8 cellular contexts compared by ENCODE assay signal in genomic region chr12:68374315-68374982, GRCh38. TPM values are rescaled to one million over a fixed set of nuclear protein-coding genes. Genes with fewer than 3 reads are reported as not detected.
DNase-seq lines count a peak whose midpoint lies in the region; ATAC-seq and TF ChIP-seq lines count a peak whose summit lies in the region.

No MANE protein-coding gene starts in this region.

- no peak overlapping the region for H3K9ac ChIP-seq in mesenchymal stem cell (ENCODE audit: low read length)

- no peak overlapping the region for H2AK5ac ChIP-seq in mesenchymal stem cell (ENCODE audit: low read length, severe bottlenecking)

- peaks cover 29 to 57% (median 43%) of the 10 kb centered on the region in 7 donors for H3K4me1 Mint-ChIP-seq in naive thymus-derived CD4-positive, alpha-beta T cell
- peaks cover 5% of the 10 kb centered on the region for H3K4me1 Mint-ChIP-seq in Caco-2 (ENCODE audit: low read depth, unreplicated experiment)

- H3K4me3 Mint-ChIP-seq in naive thymus-derived CD4-positive, alpha-beta T cell = peak overlapping the region in 3 of 10 donors; percentile 16 to 48 (median 27)
- no peak overlapping the region for H3K4me3 Mint-ChIP-seq in Caco-2 (ENCODE audit: unreplicated experiment)

- H3K14ac ChIP-seq in mesenchymal stem cell (ENCODE audit: low read length in 2 of 2) = no peak overlapping the region

- no peak overlapping the region for H2AFZ ChIP-seq in mesenchymal stem cell (ENCODE audit: low read depth, low read length)

- peak; percentile 39 for DNase-seq in activated CD4-positive, alpha-beta T cell treated with anti-CD3 and anti-CD28 coated beads, Interleukin-2, amount 50 U/mL, for 1 hour
- DNase-seq in naive thymus-derived CD4-positive, alpha-beta T cell = peak in 3 of 9 donors; percentile 17 to 39 (median 38)
- no peak for DNase-seq in Caco-2
- DNase-seq in substantia nigra (lab: John Stamatoyannopoulos, UW) = no peak
- DNase-seq in KBM-7 = no peak
- no peak for DNase-seq in mesenchymal stem cell

- H3K27me3 ChIP-seq in naive thymus-derived CD4-positive, alpha-beta T cell (ENCODE audit: control insufficient read depth in 2 of 2, insufficient read depth in 2 of 2, low read length in 2 of 2) = no peaks in the 10 kb centered on the region
- H3K27me3 ChIP-seq in Caco-2 (replicated peaks; ENCODE audit: control insufficient read depth, insufficient read depth, low read length) (no peaks in the 10 kb centered on the region), mesenchymal stem cell (ENCODE audit: control insufficient read depth in 1 of 2, insufficient read depth in 1 of 2, low read length in 2 of 2) (peaks cover 0 to 6% of the 10 kb centered on the region in 2 experiments)

- POLR2A ChIA-PET in naive thymus-derived CD4-positive, alpha-beta T cell (lab: Charles Lee) = interaction anchor here (0.7 to 1.0 kb wide), 5 partner anchors 9 to 267 kb away, joined by 3 to 5 read pairs (median 3); no protein-coding TSS in a partner anchor
- POLR2A ChIA-PET in Caco-2 (lab: Charles Lee) = no interaction called here

- H3K79me1 ChIP-seq in mesenchymal stem cell (replicated peaks; ENCODE audit: low read length, poor library complexity, severe bottlenecking) = no peaks in the 10 kb centered on the region

- CTCF ChIA-PET in naive thymus-derived CD4-positive, alpha-beta T cell (lab: Charles Lee) = interaction anchor here (0.7 kb wide), 1 partner anchor 8 kb away, joined by 4 read pairs; no protein-coding TSS in a partner anchor
- CTCF ChIA-PET in Caco-2 (lab: Charles Lee) = no interaction called here

- TF ChIP-seq CTCF in Caco-2 (IDR thresholded peaks at IDR 0.05; ENCODE audit: insufficient read depth in 1 of 2, low read depth in 1 of 2, low read length in 1 of 2, severe bottlenecking in 1 of 2, unreplicated experiment in 1 of 2) = no peak

- H3K9me3 Mint-ChIP-seq in naive thymus-derived CD4-positive, alpha-beta T cell = peaks cover 0 to 2% (median 0%) of the 10 kb centered on the region in 11 donors
- H3K9me3 Mint-ChIP-seq in Caco-2 (ENCODE audit: unreplicated experiment) = no peaks in the 10 kb centered on the region

- no peak overlapping the region for H3K4ac ChIP-seq in mesenchymal stem cell (ENCODE audit: low read depth in 1 of 2, low read length in 2 of 2)

- no TSS peak for BruUV-seq in Caco-2 (replicated peaks; lab: Mats Ljungman, UMichigan)

- H3K23ac ChIP-seq in mesenchymal stem cell (ENCODE audit: low read length in 2 of 2) = no peak overlapping the region

- H3K27me3 Mint-ChIP-seq in naive thymus-derived CD4-positive, alpha-beta T cell = no peaks in the 10 kb centered on the region
- no peaks in the 10 kb centered on the region for H3K27me3 Mint-ChIP-seq in Caco-2 (ENCODE audit: insufficient read depth, unreplicated experiment)

- H4K8ac ChIP-seq in mesenchymal stem cell (ENCODE audit: low read length) = no peak overlapping the region

- WGBS in mesenchymal stem cell = 91% methylated on average over 10 of the region's 10 CpGs

- no peak overlapping the region for H2BK120ac ChIP-seq in mesenchymal stem cell (ENCODE audit: low read depth, low read length)

- intact Hi-C loops in naive thymus-derived CD4-positive, alpha-beta T cell (cut with micrococcal nuclease) = loop anchor here in 1 of 2 donors (1.0 kb wide), 3 partner anchors 8 to 77 kb away; no protein-coding TSS in a partner anchor
- intact Hi-C loops in Caco-2 (cut with micrococcal nuclease; ENCODE audit: unreplicated experiment) = no loop called here

- ATAC-seq in GM19455 (IDR thresholded peaks at IDR 0.05; ENCODE audit: unreplicated experiment) (peak; percentile 97), HG03196 (IDR thresholded peaks at IDR 0.05; ENCODE audit: unreplicated experiment) (peak; percentile 98)
- ATAC-seq in naive thymus-derived CD4-positive, alpha-beta T cell = peak; percentile 70

- H3K4me1 ChIP-seq in naive thymus-derived CD4-positive, alpha-beta T cell (ENCODE audit: control insufficient read depth in 2 of 2, insufficient read depth in 2 of 2, low read length in 2 of 2) = peaks cover 18 to 19% of the 10 kb centered on the region in 2 donors
- H3K4me1 ChIP-seq in Caco-2 (no peaks in the 10 kb centered on the region), mesenchymal stem cell (ENCODE audit: control insufficient read depth, insufficient read depth, low read depth, low read length) (no peaks in the 10 kb centered on the region)

- H3K4me3 ChIP-seq in naive thymus-derived CD4-positive, alpha-beta T cell (ENCODE audit: low read length) = no peak overlapping the region
- H3K4me3 ChIP-seq in Caco-2 (ENCODE audit: low read depth, low read length) (no peak overlapping the region), mesenchymal stem cell (ENCODE audit: insufficient read depth in 1 of 2, low read depth in 1 of 2, low read length in 2 of 2) (no peak overlapping the region)

- no peak overlapping the region for H2BK5ac ChIP-seq in mesenchymal stem cell (ENCODE audit: low read depth, low read length, poor library complexity, severe bottlenecking)

- no peak overlapping the region for H4K91ac ChIP-seq in mesenchymal stem cell (ENCODE audit: low read length)

- H3K36me3 ChIP-seq in naive thymus-derived CD4-positive, alpha-beta T cell (ENCODE audit: control insufficient read depth in 2 of 3, insufficient read depth in 3 of 3, low read length in 3 of 3) = no peaks in the 10 kb centered on the region
- H3K36me3 ChIP-seq in Caco-2 (ENCODE audit: control insufficient read depth, insufficient read depth, low read length) (no peaks in the 10 kb centered on the region), mesenchymal stem cell (ENCODE audit: control insufficient read depth in 1 of 2, insufficient read depth in 2 of 2, low read depth in 1 of 2, low read length in 2 of 2) (no peaks in the 10 kb centered on the region)

- H3K36me3 Mint-ChIP-seq in naive thymus-derived CD4-positive, alpha-beta T cell = peaks cover 0 to 8% (median 0%) of the 10 kb centered on the region in 5 donors
- no peaks in the 10 kb centered on the region for H3K36me3 Mint-ChIP-seq in Caco-2 (ENCODE audit: insufficient read depth, unreplicated experiment)

- H2BK12ac ChIP-seq in mesenchymal stem cell (ENCODE audit: low read length in 2 of 2) = no peak overlapping the region

- no peak overlapping the region for H3K4me2 ChIP-seq in mesenchymal stem cell (ENCODE audit: low read length, poor library complexity, severe bottlenecking)

- no peaks in the 10 kb centered on the region for H3K9me3 ChIP-seq in naive thymus-derived CD4-positive, alpha-beta T cell (ENCODE audit: control insufficient read depth in 2 of 3, low read length in 3 of 3)
- H3K9me3 ChIP-seq in Caco-2 (no peaks in the 10 kb centered on the region), mesenchymal stem cell (ENCODE audit: control insufficient read depth, low read length) (no peaks in the 10 kb centered on the region)

- H3K27ac ChIP-seq in naive thymus-derived CD4-positive, alpha-beta T cell (ENCODE audit: low read depth, low read length) = no peak overlapping the region
- H3K27ac ChIP-seq in substantia nigra (ENCODE audit: low read depth, low read length, poor library complexity, severe bottlenecking) (no peak overlapping the region), mesenchymal stem cell (ENCODE audit: low read length, poor library complexity, severe bottlenecking) (no peak overlapping the region)

- H3K27ac Mint-ChIP-seq in naive thymus-derived CD4-positive, alpha-beta T cell = peak overlapping the region in 4 of 9 donors; percentile 10 to 78 (median 28)
- H3K27ac Mint-ChIP-seq in Caco-2 (ENCODE audit: unreplicated experiment) = no peak overlapping the region

- no peak overlapping the region for H3K18ac ChIP-seq in mesenchymal stem cell (ENCODE audit: low read depth in 1 of 2, low read length in 2 of 2)

- in situ Hi-C loops in KBM-7 (cut with MboI; ENCODE audit: low pct_unique_long_range_greater_than_20kb, low sequenced_read_pairs) = no loop called here

- H2BK15ac ChIP-seq in mesenchymal stem cell (ENCODE audit: low read depth, poor library complexity, severe bottlenecking) = no peak overlapping the region

RNA-seq across cellular contexts. Expression of gene MDM1, which starts 42.3 kb away (rescaled TPM):
- total RNA-seq in naive thymus-derived CD4-positive, alpha-beta T cell = 10 to 100 TPM; 16.2 to 38.4 (median 23.4) TPM
- 10 to 100 TPM; 19.9 to 22.2 TPM for polyA plus RNA-seq in naive thymus-derived CD4-positive, alpha-beta T cell
- total RNA-seq in Caco-2 (2022) = 19.0 and 22.2 TPM in 2 replicates
- polyA plus RNA-seq in mesenchymal stem cell (2013, experiment 1 of 2) = 4.2 TPM
- 4.4 TPM for polyA plus RNA-seq in mesenchymal stem cell (2013, experiment 2 of 2)
